In genomic region chr2:158179660-158180059, GRCh38 we compare ENCODE assay signal across 8 cellular contexts.
A peak's percentile ranks its signal among the peaks of the same experiment; 100 is the strongest.
DNase-seq lines count a peak whose midpoint lies in the region; ATAC-seq, FAIRE-seq and TF ChIP-seq lines count a peak whose summit lies in the region.

No MANE protein-coding gene starts in this region.

- peak; percentile 86 for FAIRE-seq in A204.1 (lab: Jason Lieb, UNC)

- H3K4me3 ChIP-seq in fibroblast of the aortic adventitia (ENCODE audit: low read depth, low read length) = no peak overlapping the region

- peak; percentile 36 for TF ChIP-seq CTCF in fibroblast of the aortic adventitia (IDR thresholded peaks at IDR 0.05; ENCODE audit: insufficient read depth, low read length)
- TF ChIP-seq CTCF in omental fat pad (IDR thresholded peaks at IDR 0.05) = no peak

- peak; percentile 68 for DNase-seq in NCI-H748 (lab: John Stamatoyannopoulos, UW; ENCODE audit: unreplicated experiment)
- peak; percentile 45 for DNase-seq in fibroblast of the aortic adventitia (ENCODE audit: low read depth)
- no peak for DNase-seq in omental fat pad (ENCODE audit: low spot score)
- DNase-seq in DMS153 treated with DMSO at 0.1 percent for 48 hours (lab: John Stamatoyannopoulos, UW; ENCODE audit: unreplicated experiment) = no peak

- ATAC-seq in GM18519 (IDR thresholded peaks at IDR 0.05; ENCODE audit: low FRiP score, unreplicated experiment) = peak; percentile 64
- no peak for ATAC-seq in omental fat pad (ENCODE audit: low FRiP score)
- ATAC-seq in HG02571 (IDR thresholded peaks at IDR 0.05; ENCODE audit: unreplicated experiment) = no peak
- no peak for ATAC-seq in esophagus mucosa

Comparison
In these comparisons a context has a peak if more than half of its experiments do, and no peak if none do; other contexts are left out.
1. DNase-seq: peak in NCI-H748 (single experiment) and fibroblast of the aortic adventitia (single experiment); none in omental fat pad (single experiment) and DMS153 treated with DMSO at 0.1 percent for 48 hours (single experiment).